In genomic region chr15:74994685-74995084, GRCh38 we compare ENCODE assay signal across 10 cellular contexts. TPM values are rescaled to one million over a fixed set of nuclear protein-coding genes. Genes with fewer than 3 reads are reported as not detected.
DNase-seq lines count a peak whose midpoint lies in the region; ATAC-seq and TF ChIP-seq lines count a peak whose summit lies in the region.
"Had no signal": no experiment of that assay in that cellular context is flagged by ENCODE, and none has a peak within 500 bp of the region (broad histone marks: within the 10 kb centered on the region; RNA-seq: fewer than 3 reads in every experiment).

No MANE protein-coding gene starts in this region.

- no peaks in the 10 kb centered on the region for H4K20me1 ChIP-seq in fibroblast of lung (ENCODE audit: control insufficient read depth, extremely low read depth, insufficient read depth, low read length)

- H3K4me1 Mint-ChIP-seq in activated T-cell treated with anti-CD3 and anti-CD28 coated beads, Interleukin-2, amount 50 U/mL, for 24 hours (ENCODE audit: low read depth): peaks cover 14% of the 10 kb centered on the region
- peaks cover 19% of the 10 kb centered on the region for H3K4me1 Mint-ChIP-seq in stimulated activated naive CD8-positive, alpha-beta T cell treated with anti-CD3 and anti-CD28 coated beads, Interleukin-15, amount 100 ng/mL, for 72 hours

- H3K9ac ChIP-seq in fibroblast of lung (ENCODE audit: insufficient read depth, low read length): no peak overlapping the region

- H3K4me3 Mint-ChIP-seq in activated T-cell treated with anti-CD3 and anti-CD28 coated beads, Interleukin-2, amount 50 U/mL, for 24 hours: peak overlapping the region; percentile 64
- peak overlapping the region; percentile 70 to 81 for H3K4me3 Mint-ChIP-seq in stimulated activated naive CD8-positive, alpha-beta T cell treated with anti-CD3 and anti-CD28 coated beads, Interleukin-15, amount 100 ng/mL, for 72 hours

- H3K36me3 ChIP-seq in fibroblast of lung (ENCODE audit: control insufficient read depth, insufficient read depth, low read length): no peaks in the 10 kb centered on the region
- H3K36me3 ChIP-seq: gastroesophageal sphincter, spleen had no signal

- H3K27ac Mint-ChIP-seq in activated T-cell treated with anti-CD3 and anti-CD28 coated beads, Interleukin-2, amount 50 U/mL, for 24 hours: no peak overlapping the region
- H3K27ac Mint-ChIP-seq in stimulated activated naive CD8-positive, alpha-beta T cell treated with anti-CD3 and anti-CD28 coated beads, Interleukin-15, amount 100 ng/mL, for 72 hours: no peak overlapping the region

- no peaks in the 10 kb centered on the region for H3K4me1 ChIP-seq in fibroblast of lung (ENCODE audit: control insufficient read depth, extremely low read depth, insufficient read depth, low read length)

- H2AFZ ChIP-seq in fibroblast of lung (ENCODE audit: low read length): no peak overlapping the region

- no peaks in the 10 kb centered on the region for H3K9me3 Mint-ChIP-seq in activated T-cell treated with anti-CD3 and anti-CD28 coated beads, Interleukin-2, amount 50 U/mL, for 24 hours
- no peaks in the 10 kb centered on the region for H3K9me3 Mint-ChIP-seq in stimulated activated naive CD8-positive, alpha-beta T cell treated with anti-CD3 and anti-CD28 coated beads, Interleukin-15, amount 100 ng/mL, for 72 hours

- H3K79me2 ChIP-seq in fibroblast of lung (ENCODE audit: control insufficient read depth, insufficient read depth, low read length): no peaks in the 10 kb centered on the region

- H3K9me3 ChIP-seq in fibroblast of lung (ENCODE audit: control insufficient read depth, insufficient read depth, low read depth, low read length): no peaks in the 10 kb centered on the region
- H3K9me3 ChIP-seq: gastroesophageal sphincter, spleen had no signal

- H3K27ac ChIP-seq in VCaP (peak overlapping the region; percentile 98), fibroblast of lung (ENCODE audit: insufficient read depth, low read length) (no peak overlapping the region)
- H3K27ac ChIP-seq: spleen had no signal

- peaks cover 16% of the 10 kb centered on the region for H3K27me3 ChIP-seq in fibroblast of lung (ENCODE audit: control insufficient read depth, insufficient read depth, low read length)

- no peak for TF ChIP-seq CTCF in VCaP (conservative IDR thresholded peaks at IDR 0.05)
- no peak for TF ChIP-seq CTCF in fibroblast of lung (conservative IDR thresholded peaks at IDR 0.05 in 1 of 2, IDR thresholded peaks at IDR 0.05 in 1 of 2; ENCODE audit: low read depth in 1 of 2, low read length in 2 of 2)

- peaks cover 46% of the 10 kb centered on the region for H3K27me3 Mint-ChIP-seq in activated T-cell treated with anti-CD3 and anti-CD28 coated beads, Interleukin-2, amount 50 U/mL, for 24 hours
- peaks cover 63% of the 10 kb centered on the region for H3K27me3 Mint-ChIP-seq in stimulated activated naive CD8-positive, alpha-beta T cell treated with anti-CD3 and anti-CD28 coated beads, Interleukin-15, amount 100 ng/mL, for 72 hours

- no peaks in the 10 kb centered on the region for H3K36me3 Mint-ChIP-seq in activated T-cell treated with anti-CD3 and anti-CD28 coated beads, Interleukin-2, amount 50 U/mL, for 24 hours (ENCODE audit: low read depth)

- H3K4me3 ChIP-seq in fibroblast of lung (replicated peaks in 1 of 4; ENCODE audit: control extremely low read depth in 1 of 4, insufficient read depth in 1 of 4, low read depth in 3 of 4, low read length in 4 of 4): peak overlapping the region in 1 of 4 experiments; percentile 46

- no peak for ATAC-seq in stimulated activated naive CD8-positive, alpha-beta T cell treated with anti-CD3 and anti-CD28 coated beads, Interleukin-15, amount 100 ng/mL, for 72 hours
- ATAC-seq in HG02642 (IDR thresholded peaks at IDR 0.05; ENCODE audit: poor library complexity, unreplicated experiment): no peak

- no peak for DNase-seq in activated T-cell treated with anti-CD3 and anti-CD28 coated beads, Interleukin-2, amount 50 U/mL, for 24 hours
- no peak for DNase-seq in activated T-cell treated with anti-CD3 and anti-CD28 coated beads, Interleukin-2, amount 50 U/mL, for 1 hour
- no peak for DNase-seq in fibroblast of lung (ENCODE audit: low read depth in 2 of 2)
- DNase-seq in stimulated activated naive CD8-positive, alpha-beta T cell treated with anti-CD3 and anti-CD28 coated beads, Interleukin-15, amount 100 ng/mL, for 72 hours: no peak
- no peak for DNase-seq in NCI-H2081 treated with DMSO at 0.1 percent for 48 hours (lab: John Stamatoyannopoulos, UW)
- no peak for DNase-seq in OCI-M2 (lab: John Stamatoyannopoulos, UW; ENCODE audit: unreplicated experiment)

- peak overlapping the region; percentile 3 for H3K4me2 ChIP-seq in fibroblast of lung (ENCODE audit: extremely low read depth, insufficient read depth, low read length)

RNA-seq across cellular contexts. Expression of gene SCAMP5, which starts 0.7 kb away (rescaled TPM):
- total RNA-seq in fibroblast of lung: 0.50 and 1.5 TPM in 2 replicates
- 0.93 and 1.2 TPM in 2 replicates for polyA plus RNA-seq in fibroblast of lung
- polyA plus RNA-seq in fibroblast of lung (2012): 0.39 and 0.50 TPM in 2 replicates
- polyA minus RNA-seq in fibroblast of lung (ENCODE audit: low replicate concordance): 1.7 and 4.0 TPM in 2 replicates

RNA-seq across cellular contexts. Expression of gene PPCDC, which starts 28.7 kb away (rescaled TPM):
- 6.3 and 6.4 TPM in 2 replicates for total RNA-seq in fibroblast of lung
- polyA plus RNA-seq in fibroblast of lung: 8.0 and 13.5 TPM in 2 replicates
- polyA plus RNA-seq in fibroblast of lung (2012): 6.6 and 13.9 TPM in 2 replicates
- polyA minus RNA-seq in fibroblast of lung (ENCODE audit: low replicate concordance): 10.4 and 16.2 TPM in 2 replicates

RNA-seq across cellular contexts. Expression of gene RPP25, which starts 38.1 kb away (rescaled TPM):
- total RNA-seq in fibroblast of lung: 0.50 and 3.1 TPM in 2 replicates
- polyA plus RNA-seq in fibroblast of lung: 1.00 and 2.3 TPM in 2 replicates
- 1.3 and 3.3 TPM in 2 replicates for polyA plus RNA-seq in fibroblast of lung (2012)
- polyA minus RNA-seq in fibroblast of lung (ENCODE audit: low replicate concordance): 0.51 and 0.96 TPM in 2 replicates

RNA-seq across cellular contexts. Expression of gene COX5A, which starts 56.8 kb away (rescaled TPM):
- 33.1 and 41.9 TPM in 2 replicates for total RNA-seq in fibroblast of lung
- 183 and 213 TPM in 2 replicates for polyA plus RNA-seq in fibroblast of lung
- polyA plus RNA-seq in fibroblast of lung (2012): 204 and 268 TPM in 2 replicates
- polyA minus RNA-seq in fibroblast of lung (ENCODE audit: low replicate concordance): 26.8 and 54.7 TPM in 2 replicates
